In genomic region chr14:92040431-92041040, GRCh38 we compare ENCODE assay signal across 7 cellular contexts. TPM values are rescaled to one million over a fixed set of nuclear protein-coding genes. Genes with fewer than 3 reads are reported as not detected.
DNase-seq lines count a peak whose midpoint lies in the region; ATAC-seq and TF ChIP-seq lines count a peak whose summit lies in the region.

No MANE protein-coding gene starts in this region.

- peak; percentile 80 for DNase-seq in ELR (ENCODE audit: low read depth)
- DNase-seq in NCI-H146 treated with DMSO at 0.1 percent for 48 hours (lab: John Stamatoyannopoulos, UW; ENCODE audit: unreplicated experiment) = peak; percentile 19
- peak; percentile 35 for DNase-seq in activated CD8-positive, alpha-beta T cell treated with anti-CD3 and anti-CD28 coated beads, Interleukin-2, amount 10 ng/mL, durations not matched to agents 7 days and 5 days
- peak; percentile 31 for DNase-seq in fibroblast of villous mesenchyme (ENCODE audit: low read depth)
- no peak for DNase-seq in retina

- POLR2A ChIA-PET in activated CD8-positive, alpha-beta T cell treated with anti-CD3 and anti-CD28 coated beads, Interleukin-2, amount 10 ng/mL, durations not matched to agents 7 days and 5 days (lab: Charles Lee) = interaction anchor here (0.6 to 2.4 kb wide), 23 partner anchors 10 to 531 kb away, joined by 3 to 25 read pairs (median 4); partner anchors contain the start of genes ATXN3, CPSF2, NDUFB1 and PPP4R3A

- H3K9me2 ChIP-seq in neural cell (ENCODE audit: insufficient read depth, low read length) = no peaks in the 10 kb centered on the region

- no peak for TF ChIP-seq EP300 in neural cell (conservative IDR thresholded peaks at IDR 0.05; ENCODE audit: poor library complexity, severe bottlenecking)

- peak; percentile 82 for ATAC-seq in GM21723 (IDR thresholded peaks at IDR 0.05; ENCODE audit: unreplicated experiment)
- peak; percentile 24 for ATAC-seq in activated CD8-positive, alpha-beta T cell treated with anti-CD3 and anti-CD28 coated beads, Interleukin-2, amount 10 ng/mL, durations not matched to agents 7 days and 5 days

- H3K79me2 ChIP-seq in neural cell (replicated peaks; ENCODE audit: insufficient read depth, low read length) = peaks cover 40% of the 10 kb centered on the region

- H3K36me3 ChIP-seq in neural cell (ENCODE audit: insufficient read depth, low read length) = no peaks in the 10 kb centered on the region

- peak overlapping the region; percentile 88 for H3K27ac ChIP-seq in neural cell (ENCODE audit: low read length)

- H3K27me3 ChIP-seq in neural cell (ENCODE audit: insufficient read depth, low read depth, low read length) = no peaks in the 10 kb centered on the region

- peak overlapping the region; percentile 33 for H3K4me2 ChIP-seq in neural cell (ENCODE audit: low read length)

- H3K4me3 Mint-ChIP-seq in activated CD8-positive, alpha-beta T cell treated with anti-CD3 and anti-CD28 coated beads, Interleukin-2, amount 10 ng/mL, durations not matched to agents 7 days and 5 days = peak overlapping the region; percentile 96

- H4K20me1 ChIP-seq in neural cell (ENCODE audit: insufficient read depth) = no peaks in the 10 kb centered on the region

- CTCF ChIA-PET in activated CD8-positive, alpha-beta T cell treated with anti-CD3 and anti-CD28 coated beads, Interleukin-2, amount 10 ng/mL, durations not matched to agents 7 days and 5 days (lab: Charles Lee) = interaction anchor here (1.4 to 4.6 kb wide), 2 partner anchors 44 to 66 kb away, joined by 7 to 29 read pairs; partner anchors contain the start of gene ATXN3

- TF ChIP-seq CTCF in fibroblast of villous mesenchyme (IDR thresholded peaks at IDR 0.05; ENCODE audit: insufficient read depth, low read depth, low read length) (no peak), neural cell (IDR thresholded peaks at IDR 0.05; ENCODE audit: poor library complexity, severe bottlenecking) (no peak)

- no peaks in the 10 kb centered on the region for H3K9me3 Mint-ChIP-seq in activated CD8-positive, alpha-beta T cell treated with anti-CD3 and anti-CD28 coated beads, Interleukin-2, amount 10 ng/mL, durations not matched to agents 7 days and 5 days (ENCODE audit: insufficient read depth)

- peaks cover 5% of the 10 kb centered on the region for H3F3A ChIP-seq in neural cell (ENCODE audit: insufficient read depth, low read length, poor library complexity, severe bottlenecking)

- H3K27me3 Mint-ChIP-seq in activated CD8-positive, alpha-beta T cell treated with anti-CD3 and anti-CD28 coated beads, Interleukin-2, amount 10 ng/mL, durations not matched to agents 7 days and 5 days (ENCODE audit: low read depth) = no peaks in the 10 kb centered on the region

- no peak for TF ChIP-seq RAD21 in neural cell (conservative IDR thresholded peaks at IDR 0.05)

- H3K4me1 Mint-ChIP-seq in activated CD8-positive, alpha-beta T cell treated with anti-CD3 and anti-CD28 coated beads, Interleukin-2, amount 10 ng/mL, durations not matched to agents 7 days and 5 days (ENCODE audit: low read depth) = peaks cover 41% of the 10 kb centered on the region

- peaks cover 15% of the 10 kb centered on the region for H3K36me3 Mint-ChIP-seq in activated CD8-positive, alpha-beta T cell treated with anti-CD3 and anti-CD28 coated beads, Interleukin-2, amount 10 ng/mL, durations not matched to agents 7 days and 5 days (ENCODE audit: low read depth)

- H3K4me3 ChIP-seq in fibroblast of villous mesenchyme (ENCODE audit: low read depth, low read length) (peak overlapping the region; percentile 95), neural cell (ENCODE audit: low read length) (peak overlapping the region; percentile 93)

- peak overlapping the region; percentile 94 for H3K27ac Mint-ChIP-seq in activated CD8-positive, alpha-beta T cell treated with anti-CD3 and anti-CD28 coated beads, Interleukin-2, amount 10 ng/mL, durations not matched to agents 7 days and 5 days

- peak overlapping the region; percentile 97 for H3K9ac ChIP-seq in neural cell (ENCODE audit: low read length)

- peak overlapping the region; percentile 85 for H2AFZ ChIP-seq in neural cell (ENCODE audit: low read depth, low read length)

- H3K9me3 ChIP-seq in neural cell (ENCODE audit: low read length) = no peaks in the 10 kb centered on the region

TF ChIP-seq in neural cell, 6 proteins besides CTCF, POLR2A, EP300 and RAD21:
- peak; percentile 41 for TF ChIP-seq TAF1 (IDR thresholded peaks at IDR 0.05; ENCODE audit: low read depth)
- TF ChIP-seq MXI1 (conservative IDR thresholded peaks at IDR 0.05; ENCODE audit: poor library complexity, severe bottlenecking) = peak; percentile 57
- TF ChIP-seq POLR2AphosphoS5 (IDR thresholded peaks at IDR 0.05) = peak; percentile 69
- TF ChIP-seq REST (IDR thresholded peaks at IDR 0.05; ENCODE audit: borderline replicate concordance) = peak; percentile 77
- TF ChIP-seq EZH2 (IDR thresholded peaks at IDR 0.05; ENCODE audit: borderline replicate concordance, insufficient read depth, low read length, poor library complexity, severe bottlenecking) = no peak

RNA-seq across cellular contexts. Expression of gene TRIP11, which starts 0.7 kb away (rescaled TPM):
- 10 to 100 TPM; 43.6 to 44.5 TPM for total RNA-seq in activated CD8-positive, alpha-beta T cell treated with anti-CD3 and anti-CD28 coated beads, Interleukin-2, amount 10 ng/mL, durations not matched to agents 7 days and 5 days
- total RNA-seq in fibroblast of villous mesenchyme = 28.7 and 45.3 TPM in 2 replicates
- 8.7 and 8.8 TPM in 2 replicates for polyA plus RNA-seq in neural cell
- 39.4 and 46.7 TPM in 2 replicates for polyA minus RNA-seq in neural cell
